In genomic region chr13:52411629-52412028, GRCh38 we compare ENCODE assay signal across 8 cellular contexts. TPM values are rescaled to one million over a fixed set of nuclear protein-coding genes. Genes with fewer than 3 reads are reported as not detected.
DNase-seq lines count a peak whose midpoint lies in the region; ATAC-seq and TF ChIP-seq lines count a peak whose summit lies in the region.

No MANE protein-coding gene starts in this region.

- TF ChIP-seq CTCF in left lung (IDR thresholded peaks at IDR 0.05) (no peak), nephron progenitor cell (IDR thresholded peaks at IDR 0.05) (no peak)

- peak; percentile 90 for ATAC-seq in GM18858 (IDR thresholded peaks at IDR 0.05; ENCODE audit: unreplicated experiment)
- peak; percentile 90 for ATAC-seq in HG02571 (IDR thresholded peaks at IDR 0.05; ENCODE audit: unreplicated experiment)
- peak; percentile 56 for ATAC-seq in left lung

- DNase-seq in LHCN-M2 (ENCODE audit: low read depth) (peak; percentile 89), left lung (no peak), nephron progenitor cell (no peak), NCI-H446 (lab: John Stamatoyannopoulos, UW) (no peak), NCI-H1436 (lab: John Stamatoyannopoulos, UW) (no peak)
- no peak for DNase-seq in activated naive CD4-positive, alpha-beta T cell treated with anti-CD3 and anti-CD28 coated beads for 36 hours

- H3K27ac Mint-ChIP-seq in nephron progenitor cell: no peak overlapping the region
- H3K27ac Mint-ChIP-seq in activated naive CD4-positive, alpha-beta T cell treated with anti-CD3 and anti-CD28 coated beads for 36 hours: no peak overlapping the region

- no peaks in the 10 kb centered on the region for H3K4me1 Mint-ChIP-seq in nephron progenitor cell
- H3K4me1 Mint-ChIP-seq in activated naive CD4-positive, alpha-beta T cell treated with anti-CD3 and anti-CD28 coated beads for 36 hours (ENCODE audit: low read depth): no peaks in the 10 kb centered on the region

- H3K27me3 ChIP-seq in left lung: no peaks in the 10 kb centered on the region

- no peak overlapping the region for H3K4me3 ChIP-seq in left lung

- peaks cover 6% of the 10 kb centered on the region for H3K9me3 Mint-ChIP-seq in nephron progenitor cell
- H3K9me3 Mint-ChIP-seq in activated naive CD4-positive, alpha-beta T cell treated with anti-CD3 and anti-CD28 coated beads for 36 hours: no peaks in the 10 kb centered on the region

- peaks cover 13% of the 10 kb centered on the region for H3K27me3 Mint-ChIP-seq in nephron progenitor cell (ENCODE audit: low read depth, poor library complexity)
- H3K27me3 Mint-ChIP-seq in activated naive CD4-positive, alpha-beta T cell treated with anti-CD3 and anti-CD28 coated beads for 36 hours (ENCODE audit: low read depth): peaks cover under 1% of the 10 kb centered on the region

- H3K27ac ChIP-seq in left lung: no peak overlapping the region

- no peaks in the 10 kb centered on the region for H3K9me3 ChIP-seq in left lung

- H3K4me1 ChIP-seq in left lung: no peaks in the 10 kb centered on the region

- no peak overlapping the region for H3K4me3 Mint-ChIP-seq in nephron progenitor cell
- no peak overlapping the region for H3K4me3 Mint-ChIP-seq in activated naive CD4-positive, alpha-beta T cell treated with anti-CD3 and anti-CD28 coated beads for 36 hours

- H3K36me3 Mint-ChIP-seq in nephron progenitor cell (ENCODE audit: low read depth): peaks cover 32% of the 10 kb centered on the region
- H3K36me3 Mint-ChIP-seq in activated naive CD4-positive, alpha-beta T cell treated with anti-CD3 and anti-CD28 coated beads for 36 hours (ENCODE audit: low read depth): peaks cover 17% of the 10 kb centered on the region

- H3K36me3 ChIP-seq in left lung: peaks cover 0 to 47% of the 10 kb centered on the region in 2 donors

- CTCF ChIA-PET in activated naive CD4-positive, alpha-beta T cell treated with anti-CD3 and anti-CD28 coated beads for 36 hours (lab: Charles Lee): no interaction called here

- intact Hi-C loops in left lung (cut with DNase I): no loop called here
- intact Hi-C loops in activated naive CD4-positive, alpha-beta T cell treated with anti-CD3 and anti-CD28 coated beads for 36 hours (cut with micrococcal nuclease): no loop called here

RNA-seq across cellular contexts. Expression of gene THSD1, which starts 5.7 kb away (rescaled TPM):
- total RNA-seq in LHCN-M2 (2014; rRNA removed): 19.0 and 28.2 TPM in 2 replicates
- polyA plus RNA-seq in LHCN-M2 (2012): 12.4 TPM
- 10 to 100 TPM; 10.8 to 16.0 TPM for total RNA-seq in left lung
- total RNA-seq in activated naive CD4-positive, alpha-beta T cell treated with anti-CD3 and anti-CD28 coated beads for 36 hours: under 1 TPM in 1 of 2 experiments, not detected in 1; 0.07 TPM

RNA-seq across cellular contexts. Expression of gene VPS36, which starts 38.8 kb away (rescaled TPM):
- 43.9 and 56.9 TPM in 2 replicates for total RNA-seq in LHCN-M2 (2014; rRNA removed)
- polyA plus RNA-seq in LHCN-M2 (2012): 13.4 TPM
- total RNA-seq in left lung: 10 to 100 TPM; 41.5 to 45.0 TPM
- total RNA-seq in activated naive CD4-positive, alpha-beta T cell treated with anti-CD3 and anti-CD28 coated beads for 36 hours: 10 to 100 TPM; 25.3 to 32.0 TPM

RNA-seq across cellular contexts. Expression of gene CKAP2, which starts 43.6 kb away (rescaled TPM):
- total RNA-seq in LHCN-M2 (2014; rRNA removed): 91.8 and 113 TPM in 2 replicates
- 31.4 TPM for polyA plus RNA-seq in LHCN-M2 (2012)
- total RNA-seq in left lung: 10 to 100 TPM in 1 of 2 donors, 1 to 10 TPM in 1; 8.6 to 25.0 TPM
- 10 to 100 TPM; 81.3 to 82.8 TPM for total RNA-seq in activated naive CD4-positive, alpha-beta T cell treated with anti-CD3 and anti-CD28 coated beads for 36 hours

Comparison
In these comparisons a context has a peak if more than half of its experiments do, and no peak if none do; other contexts are left out.
1. RNA of gene THSD1, which starts 5.7 kb away (total RNA-seq): 19.0 to 28.2 TPM in LHCN-M2 and 10.8 to 16.0 TPM in left lung; 0.07 TPM in activated naive CD4-positive, alpha-beta T cell treated with anti-CD3 and anti-CD28 coated beads for 36 hours; every median in the first group is over 10 times any median in the second.
2. Peak in every context shown above with its lines, with median percentiles within 50 percentile points of each other: ATAC-seq.